In genomic region chr6:8086755-8087306, GRCh38 we compare ENCODE assay signal across 29 cellular contexts. TPM values are rescaled to one million over a fixed set of nuclear protein-coding genes. Genes with fewer than 3 reads are reported as not detected.
A peak's percentile ranks its signal among the peaks of the same experiment; 100 is the strongest.
DNase-seq lines count a peak whose midpoint lies in the region; ATAC-seq, FAIRE-seq and TF ChIP-seq lines count a peak whose summit lies in the region.
"Had no signal": no experiment of that assay in that cellular context is flagged by ENCODE, and none has a peak within 500 bp of the region (broad histone marks: within the 10 kb centered on the region; RNA-seq: fewer than 3 reads in every experiment).

No MANE protein-coding gene starts in this region.

- 91% methylated on average over 9 of the region's 9 CpGs; no CpG with 5 or more reads in 1 of the 2 experiments for WGBS in H1 (ENCODE audit: extremely low coverage in 1 of 2, insufficient coverage in 1 of 2, insufficient read length in 1 of 2, insufficient replicate concordance in 2 of 2, low coverage in 1 of 2, low lambda C conversion rate in 2 of 2, missing lambda C conversion rate in 1 of 2), 2 experiments

- no peak overlapping the region for H3K27ac ChIP-seq in H1 (ENCODE audit: low read depth, low read length)
- H3K27ac ChIP-seq: gastroesophageal sphincter, HL-60, psoas muscle, thyroid gland had no signal

- peaks cover 2 to 5% of the 10 kb centered on the region in 2 experiments for H4K20me1 ChIP-seq in H1 (replicated peaks in 1 of 2; ENCODE audit: control insufficient read depth in 1 of 2, insufficient read depth in 2 of 2, low read length in 2 of 2)

- H3K4me3 Mint-ChIP-seq in activated CD4-positive, alpha-beta T cell treated with anti-CD3 and anti-CD28 coated beads for 36 hours = no peak overlapping the region
- peak overlapping the region; percentile 10 for H3K4me3 Mint-ChIP-seq in Caco-2 (ENCODE audit: unreplicated experiment)
- no peak overlapping the region for H3K4me3 Mint-ChIP-seq in activated CD4-positive, alpha-beta memory T cell treated with anti-CD3 and anti-CD28 coated beads for 36 hours
- H3K4me3 Mint-ChIP-seq in activated naive CD4-positive, alpha-beta T cell treated with anti-CD3 and anti-CD28 coated beads for 36 hours = no peak overlapping the region
- H3K4me3 Mint-ChIP-seq: CD4-positive, CD25-positive, alpha-beta regulatory T cell; central memory CD8-positive, alpha-beta T cell had no signal

- peaks cover 19% of the 10 kb centered on the region for H3K4me1 Mint-ChIP-seq in activated CD4-positive, alpha-beta T cell treated with anti-CD3 and anti-CD28 coated beads for 36 hours
- H3K4me1 Mint-ChIP-seq in Caco-2 (ENCODE audit: low read depth, unreplicated experiment) = peaks cover 23% of the 10 kb centered on the region
- H3K4me1 Mint-ChIP-seq in activated CD4-positive, alpha-beta memory T cell treated with anti-CD3 and anti-CD28 coated beads for 36 hours (ENCODE audit: low read depth) = peaks cover 27% of the 10 kb centered on the region
- peaks cover 20% of the 10 kb centered on the region for H3K4me1 Mint-ChIP-seq in activated naive CD4-positive, alpha-beta T cell treated with anti-CD3 and anti-CD28 coated beads for 36 hours (ENCODE audit: low read depth)

- no peak overlapping the region for H3K9ac ChIP-seq in H1 (replicated peaks in 1 of 4; ENCODE audit: extremely low read depth in 1 of 4, low read depth in 3 of 4, low read length in 3 of 4)

- intact Hi-C loops in activated CD4-positive, alpha-beta T cell treated with anti-CD3 and anti-CD28 coated beads for 36 hours (cut with DNase I, micrococcal nuclease) = no loop called here
- intact Hi-C loops in Caco-2 (cut with micrococcal nuclease; ENCODE audit: unreplicated experiment) = no loop called here
- intact Hi-C loops in activated CD4-positive, alpha-beta memory T cell treated with anti-CD3 and anti-CD28 coated beads for 36 hours (cut with micrococcal nuclease) = loop anchor here (1.0 kb wide), 1 partner anchor 23 kb away; the partner anchor contains the start of gene BLOC1S5
- intact Hi-C loops in activated naive CD4-positive, alpha-beta T cell treated with anti-CD3 and anti-CD28 coated beads for 36 hours (cut with micrococcal nuclease) = no loop called here

- H3K4ac ChIP-seq in H1 (replicated peaks; ENCODE audit: insufficient read length, low read depth, low read length) = no peak overlapping the region

- H3K36me3 ChIP-seq in Caco-2 (ENCODE audit: control insufficient read depth, insufficient read depth, low read length) (0 out of 2 replicates have a peak, but pooled peaks cover 2% of the 10 kb centered on the region), H1 (ENCODE audit: control insufficient read depth in 2 of 4, insufficient read depth in 4 of 4, low read length in 3 of 4) (peaks cover 9 to 79% (median 45%) of the 10 kb centered on the region in 4 experiments; a peak in 7 of 8 replicates)

- no peak overlapping the region for H2BK12ac ChIP-seq in H1 (ENCODE audit: low read depth, low read length)

- no peak overlapping the region for H3K4me2 ChIP-seq in H1 (ENCODE audit: insufficient read depth in 1 of 2, low read depth in 2 of 2, low read length in 2 of 2)

- no peak overlapping the region for H4K8ac ChIP-seq in H1 (ENCODE audit: extremely low read depth, insufficient read depth, low read length)

- POLR2A ChIA-PET in activated CD4-positive, alpha-beta T cell treated with anti-CD3 and anti-CD28 coated beads for 36 hours (lab: Charles Lee) = interaction anchor here (0.7 kb wide), 1 partner anchor 21 kb away, joined by 4 read pairs; no protein-coding TSS in a partner anchor
- POLR2A ChIA-PET in Caco-2 (lab: Charles Lee) = no interaction called here
- POLR2A ChIA-PET in activated CD4-positive, alpha-beta memory T cell treated with anti-CD3 and anti-CD28 coated beads for 36 hours (lab: Charles Lee) = interaction anchor here (0.6 kb wide), 1 partner anchor 22 kb away, joined by 3 read pairs; no protein-coding TSS in a partner anchor
- POLR2A ChIA-PET in H1 (lab: Charles Lee; ENCODE audit: partially characterized antibody) = interaction anchor here (0.6 to 2.6 kb wide), 3 partner anchors 10 to 63 kb away, joined by 4 to 15 read pairs (median 4); partner anchors contain the start of gene EEF1E1

- H2BK120ac ChIP-seq in H1 (replicated peaks; ENCODE audit: low read depth, low read length) = no peak overlapping the region

- no peak for TF ChIP-seq RAD21 in H1 (IDR thresholded peaks at IDR 0.05 in 1 of 2, conservative IDR thresholded peaks at IDR 0.05 in 1 of 2; ENCODE audit: low read depth in 2 of 2, low read length in 2 of 2)

- no peak overlapping the region for H3K23ac ChIP-seq in H1 (ENCODE audit: insufficient read length)

- no peak overlapping the region for H3K4me3 ChIP-seq in Caco-2 (ENCODE audit: low read depth, low read length)
- no peak overlapping the region for H3K4me3 ChIP-seq in H1 (ENCODE audit: extremely low read depth in 1 of 4, insufficient read depth in 2 of 4, low read depth in 3 of 4, low read length in 4 of 4)
- H3K4me3 ChIP-seq: gastroesophageal sphincter, psoas muscle, thyroid gland had no signal

- no peak overlapping the region for H4K5ac ChIP-seq in H1 (ENCODE audit: insufficient read length, low read depth, low read length)

- TF ChIP-seq CTCF in Caco-2 (IDR thresholded peaks at IDR 0.05; ENCODE audit: insufficient read depth in 1 of 2, low read depth in 1 of 2, low read length in 1 of 2, severe bottlenecking in 1 of 2, unreplicated experiment in 1 of 2) (no peak), H1 (IDR thresholded peaks at IDR 0.05; ENCODE audit: control extremely low read depth in 1 of 3, insufficient read depth in 1 of 3, low read depth in 1 of 3, low read length in 3 of 3) (no peak)

- H3K27me3 Mint-ChIP-seq in activated CD4-positive, alpha-beta T cell treated with anti-CD3 and anti-CD28 coated beads for 36 hours = no peaks in the 10 kb centered on the region
- H3K27me3 Mint-ChIP-seq in Caco-2 (ENCODE audit: insufficient read depth, unreplicated experiment) = no peaks in the 10 kb centered on the region
- H3K27me3 Mint-ChIP-seq in activated CD4-positive, alpha-beta memory T cell treated with anti-CD3 and anti-CD28 coated beads for 36 hours = no peaks in the 10 kb centered on the region
- no peaks in the 10 kb centered on the region for H3K27me3 Mint-ChIP-seq in activated naive CD4-positive, alpha-beta T cell treated with anti-CD3 and anti-CD28 coated beads for 36 hours (ENCODE audit: low read depth)
- H3K27me3 Mint-ChIP-seq: CD4-positive, CD25-positive, alpha-beta regulatory T cell; central memory CD8-positive, alpha-beta T cell had no signal

- peaks cover 4% of the 10 kb centered on the region for H3K9me3 Mint-ChIP-seq in activated CD4-positive, alpha-beta T cell treated with anti-CD3 and anti-CD28 coated beads for 36 hours (ENCODE audit: low read depth)
- H3K9me3 Mint-ChIP-seq in Caco-2 (ENCODE audit: unreplicated experiment) = peaks cover 22% of the 10 kb centered on the region
- peaks cover 2% of the 10 kb centered on the region for H3K9me3 Mint-ChIP-seq in activated CD4-positive, alpha-beta memory T cell treated with anti-CD3 and anti-CD28 coated beads for 36 hours
- H3K9me3 Mint-ChIP-seq in activated naive CD4-positive, alpha-beta T cell treated with anti-CD3 and anti-CD28 coated beads for 36 hours = peaks cover 2% of the 10 kb centered on the region
- H3K9me3 Mint-ChIP-seq: central memory CD8-positive, alpha-beta T cell had no signal

- no peak overlapping the region for H4K91ac ChIP-seq in H1 (replicated peaks; ENCODE audit: insufficient read length, low read length)

- CTCF ChIA-PET in activated CD4-positive, alpha-beta T cell treated with anti-CD3 and anti-CD28 coated beads for 36 hours (lab: Charles Lee) = interaction anchor here (0.6 kb wide), 2 partner anchors 24 to 273 kb away, joined by 3 read pairs; no protein-coding TSS in a partner anchor
- CTCF ChIA-PET in Caco-2 (lab: Charles Lee) (no interaction called here), H1 (lab: Charles Lee; ENCODE audit: partially characterized antibody) (no interaction called here)
- CTCF ChIA-PET in activated CD4-positive, alpha-beta memory T cell treated with anti-CD3 and anti-CD28 coated beads for 36 hours (lab: Charles Lee) = no interaction called here
- CTCF ChIA-PET in activated naive CD4-positive, alpha-beta T cell treated with anti-CD3 and anti-CD28 coated beads for 36 hours (lab: Charles Lee) = no interaction called here

- peaks cover 66% of the 10 kb centered on the region for H3K36me3 Mint-ChIP-seq in activated CD4-positive, alpha-beta T cell treated with anti-CD3 and anti-CD28 coated beads for 36 hours (ENCODE audit: low read depth)
- peaks cover 58% of the 10 kb centered on the region for H3K36me3 Mint-ChIP-seq in Caco-2 (ENCODE audit: insufficient read depth, unreplicated experiment)
- peaks cover 58% of the 10 kb centered on the region for H3K36me3 Mint-ChIP-seq in activated CD4-positive, alpha-beta memory T cell treated with anti-CD3 and anti-CD28 coated beads for 36 hours
- peaks cover 61% of the 10 kb centered on the region for H3K36me3 Mint-ChIP-seq in activated naive CD4-positive, alpha-beta T cell treated with anti-CD3 and anti-CD28 coated beads for 36 hours (ENCODE audit: low read depth)

- H3K9me3 ChIP-seq in Caco-2 (peaks cover 3% of the 10 kb centered on the region; the same call in 1 of the 2 replicates), H1 (ENCODE audit: insufficient read depth in 2 of 2, low read depth in 1 of 2, low read length in 1 of 2) (peaks cover 0 to 4% of the 10 kb centered on the region in 2 experiments; a peak in 1 of 4 replicates)
- H3K9me3 ChIP-seq: gastroesophageal sphincter, psoas muscle, thyroid gland had no signal

- H2BK20ac ChIP-seq in H1 (ENCODE audit: low read length) = no peak overlapping the region

- H3K27me3 ChIP-seq in Caco-2 (replicated peaks; ENCODE audit: control insufficient read depth, insufficient read depth, low read length) (no peaks in the 10 kb centered on the region), H1 (replicated peaks in 1 of 4; ENCODE audit: control insufficient read depth in 3 of 4, extremely low read depth in 1 of 4, insufficient read depth in 3 of 4, low read length in 3 of 4) (no peaks in the 10 kb centered on the region)
- H3K27me3 ChIP-seq: gastroesophageal sphincter, thyroid gland had no signal

- BruUV-seq in Caco-2 (replicated peaks; lab: Mats Ljungman, UMichigan) = no TSS peak

- H2BK15ac ChIP-seq in H1 (ENCODE audit: low read length) = no peak overlapping the region

- H3K56ac ChIP-seq in H1 (replicated peaks; ENCODE audit: insufficient read length, low read depth, low read length) = no peak overlapping the region

- H2BK5ac ChIP-seq in H1 (ENCODE audit: low read depth, low read length) = 0 out of 2 replicates have a peak overlapping the region, but pooled peaks have one; percentile 5

- H3K27ac Mint-ChIP-seq in activated CD4-positive, alpha-beta T cell treated with anti-CD3 and anti-CD28 coated beads for 36 hours = peak overlapping the region; percentile 24
- H3K27ac Mint-ChIP-seq in Caco-2 (ENCODE audit: unreplicated experiment) = no peak overlapping the region
- peak overlapping the region; percentile 49 for H3K27ac Mint-ChIP-seq in activated CD4-positive, alpha-beta memory T cell treated with anti-CD3 and anti-CD28 coated beads for 36 hours
- no peak overlapping the region for H3K27ac Mint-ChIP-seq in activated naive CD4-positive, alpha-beta T cell treated with anti-CD3 and anti-CD28 coated beads for 36 hours

- no peak for FAIRE-seq in H1 (lab: Jason Lieb, UNC)
- FAIRE-seq: GM12891 had no signal

- no peak for TF ChIP-seq POLR2A in H1 (IDR thresholded peaks at IDR 0.05; ENCODE audit: control extremely low read depth in 1 of 2, low read depth in 2 of 2, low read length in 2 of 2)

- H3K23me2 ChIP-seq in H1 (ENCODE audit: low read depth, low read length) = no peaks in the 10 kb centered on the region

- no peak overlapping the region for H2AFZ ChIP-seq in H1 (ENCODE audit: low read length)

- H3K79me1 ChIP-seq in H1 (ENCODE audit: low read depth, low read length) = no peaks in the 10 kb centered on the region

- no peak overlapping the region for H3K18ac ChIP-seq in H1 (ENCODE audit: extremely low read depth, low read length)

- peaks cover 3 to 62% of the 10 kb centered on the region in 2 experiments; a peak in 3 of 4 replicates for H3K79me2 ChIP-seq in H1 (ENCODE audit: control insufficient read depth in 1 of 2, insufficient read depth in 2 of 2, low read length in 2 of 2)

- H3K4me1 ChIP-seq in Caco-2 (peaks cover 40% of the 10 kb centered on the region), H1 (replicated peaks in 1 of 4; ENCODE audit: control insufficient read depth in 3 of 4, insufficient read depth in 4 of 4, low read length in 3 of 4) (no peaks in the 10 kb centered on the region)

- ATAC-seq in activated CD4-positive, alpha-beta T cell treated with anti-CD3 and anti-CD28 coated beads for 36 hours = peak; percentile 73
- ATAC-seq: gastroesophageal sphincter; left lobe of liver; PC-3; psoas muscle; stimulated activated naive CD8-positive, alpha-beta T cell treated with anti-CD3 and anti-CD28 coated beads, Interleukin-15, Interleukin-2, amounts not matched to agents 100 U/mL and 50 U/mL, for 24 hours had no signal

- peak; percentile 27 for DNase-seq in activated CD4-positive, alpha-beta T cell treated with anti-CD3 and anti-CD28 coated beads for 36 hours
- no peak for DNase-seq in activated CD4-positive, alpha-beta T cell treated with anti-CD3 and anti-CD28 coated beads, Interleukin-2, amount 50 U/mL, for 1 hour
- DNase-seq in Caco-2 = no peak
- DNase-seq in activated CD4-positive, alpha-beta memory T cell treated with anti-CD3 and anti-CD28 coated beads for 36 hours = peak; percentile 38
- no peak for DNase-seq in H1 (ENCODE audit: low read depth in 1 of 2, low spot score in 2 of 2)
- DNase-seq in NCI-H2107 treated with DMSO at 0.1 percent for 48 hours (lab: John Stamatoyannopoulos, UW; ENCODE audit: unreplicated experiment) = no peak
- DNase-seq in activated naive CD4-positive, alpha-beta T cell treated with anti-CD3 and anti-CD28 coated beads for 36 hours = no peak
- DNase-seq in activated effector memory CD4-positive, alpha-beta T cell treated with Interleukin-2 at 50 U/mL for 16 hours = no peak
- DNase-seq: 8988T; CD4-positive, CD25-positive, alpha-beta regulatory T cell; EL; GOT3; hippocampal formation; NCI-H1694; NCI-H2171; NCI-H510A treated with DMSO at 0.1 percent for 48 hours; NK-92 treated with Interleukin-12 subunit alpha and Interleukin-12 subunit beta, amount 100 ng/mL, for 24 hours; nucleus accumbens; PC-3; psoas muscle; SHP77; stimulated activated CD4-positive, alpha-beta T cell treated with anti-CD3 and anti-CD28 coated beads, Interleukin-15, amount 100 ng/mL, for 24 hours; stimulated activated naive CD8-positive, alpha-beta T cell treated with anti-CD3 and anti-CD28 coated beads, Interleukin-15, Interleukin-2, amounts not matched to agents 100 U/mL and 50 U/mL, for 24 hours; thyroid gland had no signal

- TF ChIP-seq EP300 in H1 (IDR thresholded peaks at IDR 0.05; ENCODE audit: borderline replicate concordance in 1 of 2, low read depth in 2 of 2, low read length in 2 of 2) = no peak

- H3K14ac ChIP-seq in H1 (ENCODE audit: insufficient read length) = no peak overlapping the region

- H2AK5ac ChIP-seq in H1 (ENCODE audit: low read depth, low read length) = no peak overlapping the region

RNA-seq across cellular contexts. Expression of gene EEF1E1, which starts 15.5 kb away (rescaled TPM):
- 10 to 100 TPM; 73.4 to 74.6 TPM for total RNA-seq in activated CD4-positive, alpha-beta T cell treated with anti-CD3 and anti-CD28 coated beads for 36 hours
- total RNA-seq in Caco-2 (2022) = 60.3 TPM in 2 replicates
- 10 to 100 TPM; 60.9 to 62.5 TPM for total RNA-seq in activated CD4-positive, alpha-beta memory T cell treated with anti-CD3 and anti-CD28 coated beads for 36 hours
- total RNA-seq in H1 (2021; fragmentation: NEBNext Ultra II Directional; extraction: Animal tissue kit (Norgen Biotek cat#: 25700)) = 96.8 and 97.2 TPM in 2 replicates
- 62.0 and 112 TPM in 2 replicates for polyA plus RNA-seq in H1 (2011; rRNA removed)
- polyA plus RNA-seq in H1 (2011; cell fraction: cytosol; rRNA removed) = 140 TPM
- polyA plus RNA-seq in H1 (2011; cell fraction: nucleus; rRNA removed) = 21.3 TPM
- polyA plus RNA-seq in H1 (2012, experiment 1 of 2) = 92.0 to 187 TPM (median 113 TPM) in 4 replicates
- polyA plus RNA-seq in H1 (2012, experiment 2 of 2) = 86.1 TPM
- polyA plus RNA-seq in H1 (2013, experiment 1 of 2) = 84.9 TPM
- polyA plus RNA-seq in H1 (2013, experiment 2 of 2) = 79.1 TPM
- polyA minus RNA-seq in H1 (2011; rRNA and poly(A)+ RNA removed) = 32.3 and 49.4 TPM in 2 replicates
- polyA minus RNA-seq in H1 (2011; cell fraction: cytosol; rRNA and poly(A)+ RNA removed) = 41.2 TPM
- polyA minus RNA-seq in H1 (2011; cell fraction: nucleus; rRNA and poly(A)+ RNA removed) = 47.4 TPM
- 10 to 100 TPM; 65.2 to 71.2 TPM for total RNA-seq in activated naive CD4-positive, alpha-beta T cell treated with anti-CD3 and anti-CD28 coated beads for 36 hours

RNA-seq across cellular contexts. Expression of gene BLOC1S5, which starts 22.6 kb away (rescaled TPM):
- total RNA-seq in activated CD4-positive, alpha-beta T cell treated with anti-CD3 and anti-CD28 coated beads for 36 hours = 10 to 100 TPM; 20.0 to 30.3 TPM
- 15.0 and 16.4 TPM in 2 replicates for total RNA-seq in Caco-2 (2022)
- total RNA-seq in activated CD4-positive, alpha-beta memory T cell treated with anti-CD3 and anti-CD28 coated beads for 36 hours = 10 to 100 TPM; 18.3 to 23.8 TPM
- total RNA-seq in H1 (2021; fragmentation: NEBNext Ultra II Directional; extraction: Animal tissue kit (Norgen Biotek cat#: 25700)) = 15.4 and 17.2 TPM in 2 replicates
- polyA plus RNA-seq in H1 (2011; rRNA removed) = 1.9 and 3.4 TPM in 2 replicates
- polyA plus RNA-seq in H1 (2011; cell fraction: cytosol; rRNA removed) = 4.8 TPM
- polyA plus RNA-seq in H1 (2011; cell fraction: nucleus; rRNA removed) = 2.1 TPM
- 7.6 to 12.5 TPM (median 8.9 TPM) in 4 replicates for polyA plus RNA-seq in H1 (2012, experiment 1 of 2)
- 2.6 TPM for polyA plus RNA-seq in H1 (2012, experiment 2 of 2)
- 8.2 TPM for polyA plus RNA-seq in H1 (2013, experiment 1 of 2)
- 8.9 TPM for polyA plus RNA-seq in H1 (2013, experiment 2 of 2)
- 6.1 and 9.5 TPM in 2 replicates for polyA minus RNA-seq in H1 (2011; rRNA and poly(A)+ RNA removed)
- 10.2 TPM for polyA minus RNA-seq in H1 (2011; cell fraction: cytosol; rRNA and poly(A)+ RNA removed)
- 7.6 TPM for polyA minus RNA-seq in H1 (2011; cell fraction: nucleus; rRNA and poly(A)+ RNA removed)
- total RNA-seq in activated naive CD4-positive, alpha-beta T cell treated with anti-CD3 and anti-CD28 coated beads for 36 hours = 10 to 100 TPM; 20.8 to 22.2 TPM

Comparison
In these comparisons a context has a peak if more than half of its experiments do, and no peak if none do; other contexts are left out.
1. DNase-seq: peak in activated CD4-positive, alpha-beta T cell treated with anti-CD3 and anti-CD28 coated beads for 36 hours (single experiment) and activated CD4-positive, alpha-beta memory T cell treated with anti-CD3 and anti-CD28 coated beads for 36 hours (single experiment); none in activated CD4-positive, alpha-beta T cell treated with anti-CD3 and anti-CD28 coated beads, Interleukin-2, amount 50 U/mL, for 1 hour (single experiment), Caco-2 (0 of 2), H1 (0 of 2), NCI-H2107 treated with DMSO at 0.1 percent for 48 hours (single experiment), activated naive CD4-positive, alpha-beta T cell treated with anti-CD3 and anti-CD28 coated beads for 36 hours (single experiment) and activated effector memory CD4-positive, alpha-beta T cell treated with Interleukin-2 at 50 U/mL for 16 hours (single experiment).
2. H3K27ac Mint-ChIP-seq: peak in activated CD4-positive, alpha-beta T cell treated with anti-CD3 and anti-CD28 coated beads for 36 hours (single experiment) and activated CD4-positive, alpha-beta memory T cell treated with anti-CD3 and anti-CD28 coated beads for 36 hours (single experiment); none in Caco-2 (single experiment) and activated naive CD4-positive, alpha-beta T cell treated with anti-CD3 and anti-CD28 coated beads for 36 hours (single experiment).